Comparison of ENCODE assay signal across 1 cellular context in the genomic region with DNA sequence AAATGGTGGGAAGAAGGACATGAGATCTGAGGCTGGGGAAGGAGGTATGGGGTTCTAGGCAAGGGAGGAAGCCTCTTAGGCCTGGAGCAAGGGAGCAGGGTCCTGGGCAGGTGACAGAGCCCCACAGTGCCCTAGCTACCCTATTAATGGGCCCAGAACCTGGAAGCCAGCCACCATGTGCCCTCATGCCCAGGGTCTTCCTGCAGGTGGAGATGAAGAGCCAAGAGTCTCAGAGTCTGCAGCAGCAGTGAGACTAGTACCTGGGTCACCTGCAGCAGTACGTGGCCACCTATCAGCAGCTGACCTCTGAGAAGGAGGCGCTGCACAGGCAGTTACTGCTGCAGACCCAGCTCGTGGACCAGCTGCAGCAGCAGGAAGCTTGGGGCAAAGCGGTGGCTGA.
TF ChIP-seq lines count a peak whose summit lies in the region.

No MANE protein-coding gene starts in this region.

TF ChIP-seq in GM23338, 12 proteins besides CTCF, POLR2A, EP300 and RAD21:
- TF ChIP-seq ZNF462 (CRISPR knock-in tag; IDR thresholded peaks at IDR 0.05), result peak; percentile 65
TF ChIP-seq in GM23338: peak in this region for 1; not testable (repeated sequence) for 11.
